In the genomic region with DNA sequence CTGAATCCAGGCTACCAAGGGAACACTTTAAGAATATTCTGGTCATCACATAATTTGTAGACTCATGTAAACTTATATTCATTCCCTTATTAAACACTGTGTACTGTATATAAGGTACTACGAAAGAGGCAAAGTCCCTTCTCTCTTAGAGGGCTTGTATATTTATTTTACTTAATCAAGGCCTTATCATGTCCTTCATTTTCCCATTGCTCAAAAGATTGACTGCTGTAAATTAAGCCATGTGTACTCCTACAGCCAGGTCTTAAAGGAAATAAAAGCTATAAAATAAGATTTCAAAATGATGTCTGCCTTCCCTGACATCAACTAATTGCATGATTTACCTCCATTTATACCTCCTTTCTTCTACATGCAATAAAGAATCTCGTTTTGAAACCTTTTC, we compare ENCODE assay signal across 19 cellular contexts. TPM values are rescaled to one million over a fixed set of nuclear protein-coding genes. Genes with fewer than 3 reads are reported as not detected.
"Had no signal": no experiment of that assay in that cellular context is flagged by ENCODE, and none has a peak within 500 bp of the region (broad histone marks: within the 10 kb centered on the region; RNA-seq: fewer than 3 reads in every experiment).

No MANE protein-coding gene starts in this region.

- H3K36me3 Mint-ChIP-seq: WTC11 had no signal

- DNase-seq: activated CD4-positive, alpha-beta T cell treated with anti-CD3 and anti-CD28 coated beads, Interleukin-2, amount 10 ng/mL, durations not matched to agents 24 days and 14 days; activated CD8-positive, alpha-beta memory T cell treated with anti-CD3 and anti-CD28 coated beads for 24 hours; activated naive CD4-positive, alpha-beta T cell treated with anti-CD3 and anti-CD28 coated beads for 36 hours; activated T-cell treated with anti-CD3 and anti-CD28 coated beads for 4 hours; central memory CD4-positive, alpha-beta T cell; effector memory CD4-positive, alpha-beta T cell; heart right ventricle; islet precursor cell; left lung; posterior cingulate gyrus; spleen; stimulated activated CD4-positive, alpha-beta T cell treated with anti-CD3 and anti-CD28 coated beads, Interleukin-2, amount 100 ng/mL, for 24 hours; stimulated activated naive CD4-positive, alpha-beta T cell treated with Interleukin-2 at 50 U/mL for 16 hours; T-helper 17 cell had no signal

- H3K4me1 ChIP-seq: left lung had no signal

- H3K4me3 Mint-ChIP-seq: activated CD4-positive, alpha-beta T cell treated with anti-CD3 and anti-CD28 coated beads, Interleukin-2, amount 10 ng/mL, durations not matched to agents 24 days and 14 days; activated naive CD4-positive, alpha-beta T cell treated with anti-CD3 and anti-CD28 coated beads for 36 hours; activated T-helper 17 cell treated with anti-CD3 and anti-CD28 coated beads, Interleukin-2, amount 50 U/mL, for 72 hours; T-helper 17 cell; type B pancreatic cell; WTC11 had no signal

- H3K9me3 Mint-ChIP-seq: activated CD4-positive, alpha-beta T cell treated with anti-CD3 and anti-CD28 coated beads, Interleukin-2, amount 10 ng/mL, durations not matched to agents 24 days and 14 days; activated naive CD4-positive, alpha-beta T cell treated with anti-CD3 and anti-CD28 coated beads for 36 hours; activated T-helper 17 cell treated with anti-CD3 and anti-CD28 coated beads, Interleukin-2, amount 50 U/mL, for 72 hours; WTC11 had no signal

- H3K27me3 ChIP-seq: heart right ventricle, right atrium auricular region had no signal

- H3K27ac Mint-ChIP-seq: activated CD4-positive, alpha-beta T cell treated with anti-CD3 and anti-CD28 coated beads, Interleukin-2, amount 10 ng/mL, durations not matched to agents 24 days and 14 days; activated naive CD4-positive, alpha-beta T cell treated with anti-CD3 and anti-CD28 coated beads for 36 hours; activated T-helper 17 cell treated with anti-CD3 and anti-CD28 coated beads, Interleukin-2, amount 50 U/mL, for 72 hours; T-helper 17 cell; WTC11 had no signal

- H3K4me3 ChIP-seq: heart right ventricle, left lung, right atrium auricular region, spleen had no signal

- H3K9me3 ChIP-seq: heart right ventricle, left lung, right atrium auricular region, spleen had no signal

- H3K36me3 ChIP-seq: heart right ventricle, left lung, right atrium auricular region, spleen had no signal

- ATAC-seq: activated T-helper 17 cell treated with anti-CD3 and anti-CD28 coated beads, Interleukin-2, amount 50 U/mL, for 72 hours; heart right ventricle; left lung; T-helper 17 cell had no signal

- FAIRE-seq: frontal cortex had no signal

- H3K27ac ChIP-seq: left lung, right atrium auricular region had no signal

RNA-seq across cellular contexts. Expression of gene DENND5B, which starts 5.0 kb away (rescaled TPM):
- total RNA-seq: activated CD4-positive, alpha-beta T cell treated with anti-CD3 and anti-CD28 coated beads, Interleukin-2, amount 10 ng/mL, durations not matched to agents 24 days and 14 days had no signal
